ENCODE assay signal across 8 cellular contexts in the genomic region with DNA sequence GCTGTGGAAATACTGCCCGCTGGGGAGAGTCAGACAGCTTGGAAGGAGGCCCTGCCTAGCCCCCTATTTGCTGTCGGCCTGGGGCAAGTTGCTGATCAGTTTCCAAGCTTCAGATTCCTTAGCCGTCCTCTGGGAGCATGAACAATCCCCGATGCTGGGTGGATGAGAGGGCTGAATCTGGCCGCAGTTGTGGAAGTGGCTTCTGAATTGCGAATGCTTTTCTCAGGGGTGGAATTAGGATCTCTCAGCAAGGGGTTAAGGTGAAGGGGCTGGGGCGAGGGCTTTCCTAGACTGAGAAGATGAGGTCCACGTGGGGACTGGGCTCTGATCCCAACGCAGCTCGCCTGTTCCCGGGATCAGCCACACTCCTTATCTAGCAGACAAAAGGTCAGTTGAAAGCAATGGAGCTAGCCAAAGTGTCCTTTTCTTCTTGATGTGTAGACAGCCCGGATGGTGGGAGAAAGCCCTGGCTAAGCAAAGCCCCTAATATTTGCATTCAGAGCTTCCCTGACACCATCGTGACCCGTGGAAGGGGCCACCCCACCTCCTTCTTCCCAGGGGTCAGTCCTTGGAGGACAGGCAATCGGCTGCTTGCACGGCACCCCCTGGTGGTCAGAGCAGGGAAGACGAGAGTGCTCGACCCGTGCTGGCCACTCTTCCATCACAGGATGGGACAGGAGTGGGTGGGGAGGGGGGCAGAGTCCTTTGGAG. TPM values are rescaled to one million over a fixed set of nuclear protein-coding genes. Genes with fewer than 3 reads are reported as not detected.
DNase-seq lines count a peak whose midpoint lies in the region; ATAC-seq and TF ChIP-seq lines count a peak whose summit lies in the region.

No MANE protein-coding gene starts in this region.

- peak overlapping the region; percentile 33 for H2AFZ ChIP-seq in osteoblast (ENCODE audit: low read length)

- H3K27me3 ChIP-seq in Panc1 (ENCODE audit: control insufficient read depth, insufficient read depth, low read length) = no peaks in the 10 kb centered on the region
- peaks cover 46% of the 10 kb centered on the region for H3K27me3 ChIP-seq in osteoblast (ENCODE audit: insufficient read depth, low read length)
- no peaks in the 10 kb centered on the region for H3K27me3 ChIP-seq in transverse colon

- ATAC-seq in HG02588 (IDR thresholded peaks at IDR 0.05; ENCODE audit: unreplicated experiment) (peak; percentile 56), Panc1 (peak; percentile 94), HG03457 (IDR thresholded peaks at IDR 0.05; ENCODE audit: unreplicated experiment) (no peak)

- in situ Hi-C loops in Panc1 (cut with HindIII; ENCODE audit: low pct_unique_long_range_greater_than_20kb, low sequenced_read_pairs) = no loop called here
- in situ Hi-C loops in transverse colon (cut with MboI; ENCODE audit: low pct_ligation_motif_present in 1 of 4, low pct_unique_long_range_greater_than_20kb in 1 of 4, low sequenced_read_pairs in 3 of 4) = loop anchor here (5.0 to 25.0 kb wide), 4 partner anchors 136 to 144 kb away; no protein-coding TSS in a partner anchor

- CTCF ChIA-PET in Panc1 (lab: Charles Lee) = interaction anchor here (0.9 to 1.2 kb wide), 2 partner anchors 137 to 150 kb away, joined by 4 to 5 read pairs; no protein-coding TSS in a partner anchor

- peak; percentile 85 for TF ChIP-seq CTCF in Panc1 (IDR thresholded peaks at IDR 0.05)
- TF ChIP-seq CTCF in osteoblast (IDR thresholded peaks at IDR 0.05; ENCODE audit: extremely low read depth, low read depth, low read length) = peak; percentile 88
- TF ChIP-seq CTCF in transverse colon (IDR thresholded peaks at IDR 0.05) = peak; percentile 84 to 88 (median 86)

- peak overlapping the region; percentile 73 for H3K4me2 ChIP-seq in osteoblast (ENCODE audit: insufficient read depth, low read length)

- no peaks in the 10 kb centered on the region for H3K79me2 ChIP-seq in osteoblast (ENCODE audit: insufficient read depth, low read length)

- POLR2A ChIA-PET in Panc1 (lab: Charles Lee) = no interaction called here

- WGBS in transverse colon (ENCODE audit: low coverage in 1 of 2), 2 donors = 28 to 60% methylated on average over 4 to 19 of the region's 19 CpGs

- H3K9me3 ChIP-seq in Panc1 (ENCODE audit: control insufficient read depth, insufficient read depth, low read depth, low read length) = no peaks in the 10 kb centered on the region
- no peaks in the 10 kb centered on the region for H3K9me3 ChIP-seq in osteoblast (ENCODE audit: low read depth, low read length)
- no peaks in the 10 kb centered on the region for H3K9me3 ChIP-seq in transverse colon

- TF ChIP-seq POLR2A in transverse colon (IDR thresholded peaks at IDR 0.05) = no peak

- H3K36me3 ChIP-seq in Panc1 (ENCODE audit: control insufficient read depth, insufficient read depth, low read length) (no peaks in the 10 kb centered on the region), osteoblast (ENCODE audit: insufficient read depth, low read length) (no peaks in the 10 kb centered on the region), transverse colon (no peaks in the 10 kb centered on the region)

- H4K20me1 ChIP-seq in osteoblast (ENCODE audit: insufficient read depth, low read length) = no peaks in the 10 kb centered on the region

- peak; percentile 90 for DNase-seq in ELF-1 (ENCODE audit: low read depth, low spot score)
- DNase-seq in Panc1 (ENCODE audit: low read depth, low spot score) = no peak
- DNase-seq in activated gamma-delta T cell treated with anti-CD3 and anti-CD28 coated beads, Interleukin-2, amount 50 U/mL, for 16 hours (ENCODE audit: low read depth) = peak; percentile 20
- DNase-seq in globus pallidus (ENCODE audit: low spot score) = peak; percentile 56
- peak; percentile 93 for DNase-seq in osteoblast (ENCODE audit: insufficient read length, low spot score, missing footprints)
- DNase-seq in transverse colon = peak; percentile 76

- no peak overlapping the region for H3K4me3 ChIP-seq in Panc1 (ENCODE audit: low read depth in 2 of 2, low read length in 2 of 2)
- peak overlapping the region; percentile 50 for H3K4me3 ChIP-seq in osteoblast (ENCODE audit: insufficient read depth, low read length)
- no peak overlapping the region for H3K4me3 ChIP-seq in transverse colon

- H3K4me1 ChIP-seq in Panc1 (ENCODE audit: control insufficient read depth, insufficient read depth, low read length) (no peaks in the 10 kb centered on the region), osteoblast (ENCODE audit: insufficient read depth, low read length) (peaks cover 40% of the 10 kb centered on the region), transverse colon (peaks cover 7 to 43% (median 14%) of the 10 kb centered on the region in 4 donors)

- H3K27ac ChIP-seq in Panc1 (ENCODE audit: low read length) (no peak overlapping the region), osteoblast (ENCODE audit: low read depth, low read length) (peak overlapping the region; percentile 58), transverse colon (peak overlapping the region; percentile 67 to 82 (median 76))

- intact Hi-C loops in Panc1 (cut with micrococcal nuclease; ENCODE audit: unreplicated experiment) (loop anchor here (1.0 to 5.0 kb wide), 2 partner anchors 136 to 150 kb away; no protein-coding TSS in a partner anchor), transverse colon (cut with DNase I; ENCODE audit: low total_unique reads) (loop anchor here (2.0 kb wide), 1 partner anchor 138 kb away; no protein-coding TSS in a partner anchor)

- no TSS peak for BruUV-seq in Panc1 (replicated peaks; lab: Mats Ljungman, UMichigan)

- no peak for TF ChIP-seq EP300 in transverse colon (IDR thresholded peaks at IDR 0.05; ENCODE audit: low read depth)

RNA-seq across cellular contexts. Expression of a gene that starts 54.9 kb away (rescaled TPM):
- total RNA-seq in Panc1 (2021; ENCODE audit: unreplicated experiment) (0.10 TPM), osteoblast (8.0 and 29.3 TPM in 2 replicates), transverse colon (10 to 100 TPM in 2 of 4 donors, 1 to 10 TPM in 2; 4.6 to 51.9 (median 10.7) TPM)
- polyA plus RNA-seq in Panc1 (2012; ENCODE audit: insufficient read length) = not detected
